ENCODE assay signal across 10 cellular contexts in the genomic region with DNA sequence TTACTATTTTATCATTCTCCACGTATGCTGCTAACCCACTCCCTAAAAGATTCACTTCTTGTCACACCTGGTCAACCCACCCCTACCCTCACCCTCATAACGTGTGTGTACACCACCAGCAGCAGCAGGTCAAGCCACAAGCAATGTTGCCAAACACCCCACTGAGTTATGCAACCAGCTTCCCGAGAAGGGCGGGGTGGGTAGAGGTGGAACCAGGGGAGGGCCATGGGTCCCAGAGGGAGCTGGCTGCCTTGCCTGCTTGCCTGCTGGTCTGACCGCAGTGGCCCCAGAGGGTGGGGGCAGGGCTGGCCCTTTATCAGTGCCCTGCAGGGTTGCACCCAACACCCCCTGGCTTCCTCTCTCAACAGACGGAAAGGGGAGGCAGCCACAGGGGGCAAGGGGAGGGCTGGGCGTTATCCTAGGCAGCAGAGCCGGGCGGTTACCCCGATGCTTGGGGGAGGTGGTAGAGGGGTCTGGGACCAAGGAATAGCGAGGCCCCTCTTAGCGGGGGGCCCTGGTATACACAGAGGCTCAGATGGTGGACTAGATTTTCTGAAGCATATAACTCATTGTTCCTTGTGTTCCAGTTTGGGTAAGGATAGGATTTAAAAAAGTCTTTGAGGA. TPM values are rescaled to one million over a fixed set of nuclear protein-coding genes. Genes with fewer than 3 reads are reported as not detected.
DNase-seq lines count a peak whose midpoint lies in the region; ATAC-seq and TF ChIP-seq lines count a peak whose summit lies in the region.
"Had no signal": no experiment of that assay in that cellular context is flagged by ENCODE, and none has a peak within 500 bp of the region (broad histone marks: within the 10 kb centered on the region; RNA-seq: fewer than 3 reads in every experiment).

No MANE protein-coding gene starts in this region.

- TF ChIP-seq CTCF in gastrocnemius medialis (IDR thresholded peaks at IDR 0.05 in 4 of 5, conservative IDR thresholded peaks at IDR 0.05 in 1 of 5): no peak

- H3K4me1 ChIP-seq in gastrocnemius medialis: peaks cover 17 to 24% of the 10 kb centered on the region in 2 donors

- no peaks in the 10 kb centered on the region for H3K9me3 ChIP-seq in gastrocnemius medialis

- intact Hi-C loops in Right ventricle myocardium superior (cut with DNase I): no loop called here
- intact Hi-C loops in gastrocnemius medialis (cut with DNase I; ENCODE audit: low total_unique reads): no loop called here

- in situ Hi-C loops in gastrocnemius medialis (cut with MboI; ENCODE audit: low sequenced_read_pairs in 4 of 4): no loop called here

- peak overlapping the region in 1 of 4 donors; percentile 32 for H3K27ac ChIP-seq in gastrocnemius medialis
- H3K27ac ChIP-seq: dorsolateral prefrontal cortex had no signal

- TF ChIP-seq POLR2A in gastrocnemius medialis (IDR thresholded peaks at IDR 0.05): no peak

- H3K36me3 ChIP-seq in gastrocnemius medialis: no peaks in the 10 kb centered on the region

- peak; percentile 58 for ATAC-seq in HG03108 (IDR thresholded peaks at IDR 0.05; ENCODE audit: unreplicated experiment)
- ATAC-seq in Right ventricle myocardium superior (ENCODE audit: poor library complexity): peak; percentile 76
- peak; percentile 54 to 81 for ATAC-seq in gastrocnemius medialis
- no peak for ATAC-seq in GM18519 (IDR thresholded peaks at IDR 0.05; ENCODE audit: low FRiP score, unreplicated experiment)
- ATAC-seq in GM19351 (IDR thresholded peaks at IDR 0.05; ENCODE audit: unreplicated experiment): no peak

- H3K4me3 ChIP-seq in gastrocnemius medialis: no peak overlapping the region
- H3K4me3 ChIP-seq: dorsolateral prefrontal cortex had no signal

- peak; percentile 82 for DNase-seq in SIG-M5 (lab: John Stamatoyannopoulos, UW)
- peak; percentile 87 for DNase-seq in Right ventricle myocardium superior
- DNase-seq in gastrocnemius medialis: peak; percentile 28 to 79
- no peak for DNase-seq in HPDE6-E6E7 (ENCODE audit: extremely low spot score)
- DNase-seq in COR-L47 (lab: John Stamatoyannopoulos, UW): no peak

- no peaks in the 10 kb centered on the region for H3K27me3 ChIP-seq in gastrocnemius medialis

RNA-seq across cellular contexts. Expression of a gene that starts 3.5 kb away (rescaled TPM):
- 0.40 TPM for total RNA-seq in Right ventricle myocardium superior
- 1 to 10 TPM in 2 of 4 donors, under 1 TPM in 1, not detected in 1; 0.64 to 8.0 (median 1.8) TPM for total RNA-seq in gastrocnemius medialis

RNA-seq across cellular contexts. Expression of a gene that starts 20.6 kb away (rescaled TPM):
- total RNA-seq in Right ventricle myocardium superior (116 TPM), gastrocnemius medialis (100 to 1,000 TPM in 2 of 4 donors, 10 to 100 TPM in 2; 91.8 to 145 (median 107) TPM)

RNA-seq across cellular contexts. Expression of a gene that starts 23.8 kb away (rescaled TPM):
- total RNA-seq in Right ventricle myocardium superior (389 TPM), gastrocnemius medialis (100 to 1,000 TPM; 146 to 412 (median 186) TPM)

RNA-seq across cellular contexts. Expression of a gene that starts 24.4 kb away (rescaled TPM):
- total RNA-seq in Right ventricle myocardium superior (41.0 TPM), gastrocnemius medialis (1 to 10 TPM; 7.9 to 8.9 (median 8.1) TPM)

RNA-seq across cellular contexts. Expression of a gene that starts 60.0 kb away (rescaled TPM):
- total RNA-seq in Right ventricle myocardium superior (not detected), gastrocnemius medialis (under 1 TPM in 2 of 4 donors, not detected in 2; 0.49 to 0.51 TPM)
- total RNA-seq: HT1080 had no signal

Comparison
In these comparisons a context has a peak if more than half of its experiments do, and no peak if none do; other contexts are left out.
1. ATAC-seq: peak in HG03108 (single experiment), Right ventricle myocardium superior (single experiment) and gastrocnemius medialis (2 of 2); none in GM18519 (single experiment) and GM19351 (single experiment).
2. DNase-seq: peak in SIG-M5 (single experiment), Right ventricle myocardium superior (single experiment) and gastrocnemius medialis (2 of 2); none in HPDE6-E6E7 (single experiment) and COR-L47 (single experiment).